Comparison of ENCODE assay signal across 8 cellular contexts in genomic region chr1:154999651-155000474, GRCh38. TPM values are rescaled to one million over a fixed set of nuclear protein-coding genes. Genes with fewer than 3 reads are reported as not detected.
DNase-seq lines count a peak whose midpoint lies in the region; ATAC-seq and TF ChIP-seq lines count a peak whose summit lies in the region.

No MANE protein-coding gene starts in this region.

- H3K79me2 ChIP-seq in H9 (ENCODE audit: insufficient read depth, low read length): no peaks in the 10 kb centered on the region; the same call in 1 of the 2 replicates
- H3K79me2 ChIP-seq in SU-DHL-6 (ENCODE audit: insufficient read depth, low read length): no peaks in the 10 kb centered on the region

- H3K4me1 ChIP-seq in H9 (ENCODE audit: insufficient read depth, low read length): peaks cover 5% of the 10 kb centered on the region; the same call in 1 of the 2 replicates
- peaks cover 26% of the 10 kb centered on the region for H3K4me1 ChIP-seq in mucosa of descending colon (ENCODE audit: low read depth)
- peaks cover 3% of the 10 kb centered on the region for H3K4me1 ChIP-seq in thymus (ENCODE audit: control insufficient read depth, insufficient read depth, low read length)

- H4K20me1 ChIP-seq in H9 (ENCODE audit: control insufficient read depth, insufficient read depth, insufficient read length) (no peaks in the 10 kb centered on the region), SU-DHL-6 (ENCODE audit: low read depth, low read length) (no peaks in the 10 kb centered on the region)

- no peak overlapping the region for H2AK5ac ChIP-seq in H9 (ENCODE audit: insufficient read length, low read length)

- peak overlapping the region; percentile 61 for H3K18ac ChIP-seq in H9 (ENCODE audit: insufficient read length, low read depth, low read length)

- no peak overlapping the region for H4K8ac ChIP-seq in H9 (replicated peaks; ENCODE audit: insufficient read length, low read depth, low read length)

- intact Hi-C loops in mucosa of descending colon (cut with DNase I, micrococcal nuclease): no loop called here

- H3K9me3 ChIP-seq in H9 (ENCODE audit: control insufficient read depth, low read depth, low read length) (no peaks in the 10 kb centered on the region), SU-DHL-6 (ENCODE audit: insufficient read depth, low read length) (no peaks in the 10 kb centered on the region), mucosa of descending colon (no peaks in the 10 kb centered on the region), thymus (ENCODE audit: control insufficient read depth) (no peaks in the 10 kb centered on the region)

- TF ChIP-seq CTCF in BJ (IDR thresholded peaks at IDR 0.05; ENCODE audit: insufficient read depth, low read depth, low read length) (no peak), H9 (conservative IDR thresholded peaks at IDR 0.05) (no peak), SU-DHL-6 (IDR thresholded peaks at IDR 0.05; ENCODE audit: insufficient read depth, low read length, poor library complexity, severe bottlenecking) (no peak), mucosa of descending colon (IDR thresholded peaks at IDR 0.05) (no peak)

- WGBS in H9 (ENCODE audit: extremely low coverage, insufficient read length, low lambda C conversion rate): no CpG with 5 or more reads among the region's 41 CpGs
- WGBS in thymus: 2% methylated on average over 41 of the region's 41 CpGs

- peaks cover 3% of the 10 kb centered on the region for H3K27me3 Mint-ChIP-seq in H9 (ENCODE audit: low read depth)

- peaks cover 20 to 33% of the 10 kb centered on the region in 2 experiments for H3K4me1 Mint-ChIP-seq in H9

- CTCF ChIA-PET in BJ (lab: Yijun Ruan, JAX): interaction anchor here (0.7 to 9.0 kb wide), 24 partner anchors 12 to 440 kb away, joined by 3 to 95 read pairs (median 6); partner anchors contain the start of genes ADAM15, CKS1B, FLAD1 and PBXIP1

- peak overlapping the region; percentile 93 to 97 for H3K4me3 Mint-ChIP-seq in H9

- no peaks in the 10 kb centered on the region for H3K27me3 ChIP-seq in BJ (ENCODE audit: control insufficient read depth, insufficient read depth, low read length)
- H3K27me3 ChIP-seq in H9 (ENCODE audit: insufficient read depth, low read length): no peaks in the 10 kb centered on the region
- H3K27me3 ChIP-seq in SU-DHL-6 (ENCODE audit: low read length): no peaks in the 10 kb centered on the region
- peaks cover 65% of the 10 kb centered on the region for H3K27me3 ChIP-seq in thymus (ENCODE audit: control insufficient read depth, insufficient read depth)

- no peak overlapping the region for H3T11ph ChIP-seq in H9 (ENCODE audit: low read length)

- peak overlapping the region; percentile 90 for H3K4me2 ChIP-seq in H9 (ENCODE audit: insufficient read depth, insufficient read length, low read length)
- peak overlapping the region; percentile 60 for H3K4me2 ChIP-seq in SU-DHL-6 (ENCODE audit: low read depth, low read length, poor library complexity, severe bottlenecking)

- no peak overlapping the region for H3K56ac ChIP-seq in H9 (ENCODE audit: insufficient read length, low read depth, low read length)

- H3K9me3 Mint-ChIP-seq in H9: peaks cover 0 to 2% of the 10 kb centered on the region in 2 experiments; a peak in 2 of 5 replicates

- no peak overlapping the region for H2BK5ac ChIP-seq in H9 (ENCODE audit: insufficient read length, low read length)

- H2BK12ac ChIP-seq in H9 (ENCODE audit: insufficient read length, low read depth, low read length): no peak overlapping the region

- peaks cover 26% of the 10 kb centered on the region for H3K23me2 ChIP-seq in H9 (ENCODE audit: insufficient read length, low read depth, low read length, poor library complexity, severe bottlenecking)

- H3K9ac ChIP-seq in H9 (ENCODE audit: extremely low read depth, insufficient read length, low read length) (peak overlapping the region; percentile 6), SU-DHL-6 (ENCODE audit: low read length) (peak overlapping the region; percentile 25)

- peak overlapping the region; percentile 41 for H3K27ac ChIP-seq in H9 (ENCODE audit: insufficient read length, low read depth, low read length)
- peak overlapping the region; percentile 50 for H3K27ac ChIP-seq in SU-DHL-6 (ENCODE audit: low read depth, low read length)
- H3K27ac ChIP-seq in cingulate gyrus (ENCODE audit: low read depth, low read length): peak overlapping the region; percentile 83
- peak overlapping the region; percentile 61 for H3K27ac ChIP-seq in thymus (ENCODE audit: low read depth)

- no peaks in the 10 kb centered on the region for H3K79me1 ChIP-seq in H9 (ENCODE audit: insufficient read depth, low read depth, low read length, poor library complexity, severe bottlenecking)

- H3K36me3 Mint-ChIP-seq in H9 (ENCODE audit: insufficient read depth in 1 of 3, low read depth in 3 of 3): no peaks in the 10 kb centered on the region

- H3K27ac Mint-ChIP-seq in H9: peak overlapping the region; percentile 92 to 97 (median 96); a peak in 6 of 7 replicates

- POLR2A ChIA-PET in BJ (lab: Charles Lee): interaction anchor here (0.6 kb wide), 1 partner anchor 29 kb away, joined by 3 read pairs; no protein-coding TSS in a partner anchor

- no peak overlapping the region for H3K4ac ChIP-seq in H9 (ENCODE audit: low read depth, low read length)

- H2BK120ac ChIP-seq in H9 (ENCODE audit: low read depth, low read length, poor library complexity, severe bottlenecking): no peak overlapping the region

- H4K91ac ChIP-seq in H9 (ENCODE audit: insufficient read length, low read depth, low read length): no peak overlapping the region

- H3K4me3 ChIP-seq in BJ (ENCODE audit: low read depth, low read length) (peak overlapping the region; percentile 64), SU-DHL-6 (ENCODE audit: insufficient read depth, low read length, poor library complexity, severe bottlenecking) (peak overlapping the region; percentile 40), mucosa of descending colon (no peak overlapping the region), thymus (ENCODE audit: low read length) (peak overlapping the region; percentile 48)

- no peak overlapping the region for H3K23ac ChIP-seq in H9 (ENCODE audit: insufficient read length, low read depth, low read length)

- peaks cover 16% of the 10 kb centered on the region for H3F3A ChIP-seq in SU-DHL-6 (ENCODE audit: insufficient read depth)

- no peaks in the 10 kb centered on the region for H3K9me2 ChIP-seq in SU-DHL-6 (replicated peaks; ENCODE audit: insufficient read depth, low read length)

- H4K5ac ChIP-seq in H9 (ENCODE audit: insufficient read length, low read depth, low read length): no peak overlapping the region

- no peak overlapping the region for H2BK20ac ChIP-seq in H9 (ENCODE audit: low read depth, low read length, poor library complexity, severe bottlenecking)

- H3K14ac ChIP-seq in H9 (ENCODE audit: insufficient read depth, low read length): no peak overlapping the region

- no peaks in the 10 kb centered on the region for H3K36me3 ChIP-seq in BJ (ENCODE audit: control insufficient read depth, insufficient read depth, low read length)
- no peaks in the 10 kb centered on the region for H3K36me3 ChIP-seq in SU-DHL-6 (ENCODE audit: low read length)
- H3K36me3 ChIP-seq in mucosa of descending colon (ENCODE audit: low read depth): no peaks in the 10 kb centered on the region
- H3K36me3 ChIP-seq in thymus (ENCODE audit: control insufficient read depth, insufficient read depth): no peaks in the 10 kb centered on the region

- no peak overlapping the region for H2BK15ac ChIP-seq in H9 (ENCODE audit: low read depth, low read length)

- DNase-seq in BJ (ENCODE audit: low read depth) (no peak), H9 (peak; percentile 77), mucosa of descending colon (peak; percentile 59 to 78 (median 68)), DMS 273 (lab: John Stamatoyannopoulos, UW; ENCODE audit: unreplicated experiment) (no peak)

- ATAC-seq in mucosa of descending colon (no peak), HG03097 (IDR thresholded peaks at IDR 0.05; ENCODE audit: low FRiP score, unreplicated experiment) (no peak)

- H2AFZ ChIP-seq in H9 (ENCODE audit: low read length) (no peak overlapping the region), SU-DHL-6 (ENCODE audit: low read depth, low read length, severe bottlenecking) (no peak overlapping the region)

RNA-seq across cellular contexts. Expression of gene ZBTB7B, which starts 2.7 kb away (rescaled TPM):
- polyA plus RNA-seq in BJ (2011; rRNA removed) (18.1 and 29.4 TPM in 2 replicates), thymus (21.9 TPM)
- 21.3 and 22.4 TPM in 2 replicates for polyA minus RNA-seq in BJ (2011; rRNA and poly(A)+ RNA removed)
- total RNA-seq in H9 (2021) (33.5 and 38.3 TPM in 2 replicates), mucosa of descending colon (100 to 1,000 TPM; 175 to 313 (median 255) TPM)

RNA-seq across cellular contexts. Expression of gene LENEP, which starts 6.5 kb away (rescaled TPM):
- polyA plus RNA-seq in BJ (2011; rRNA removed): not detected in 2 replicates
- polyA minus RNA-seq in BJ (2011; rRNA and poly(A)+ RNA removed): 1.2 TPM in 1 of 2 replicates, not detected in the other
- total RNA-seq in H9 (2021): 1.4 and 2.8 TPM in 2 replicates
- under 1 TPM in 2 of 3 donors, not detected in 1; 0.60 to 0.76 TPM for total RNA-seq in mucosa of descending colon
- 0.16 TPM for polyA plus RNA-seq in thymus

RNA-seq across cellular contexts. Expression of gene FLAD1, which starts 16.7 kb away (rescaled TPM):
- polyA plus RNA-seq in BJ (2011; rRNA removed): 26.5 and 40.5 TPM in 2 replicates
- 26.9 and 52.6 TPM in 2 replicates for polyA minus RNA-seq in BJ (2011; rRNA and poly(A)+ RNA removed)
- total RNA-seq in H9 (2021): 97.0 and 102 TPM in 2 replicates
- 10 to 100 TPM; 28.4 to 40.4 (median 31.2) TPM for total RNA-seq in mucosa of descending colon
- polyA plus RNA-seq in thymus: 34.8 TPM

RNA-seq across cellular contexts. Expression of gene CKS1B, which starts 25.4 kb away (rescaled TPM):
- polyA plus RNA-seq in BJ (2011; rRNA removed): 111 and 160 TPM in 2 replicates
- 32.3 and 34.2 TPM in 2 replicates for polyA minus RNA-seq in BJ (2011; rRNA and poly(A)+ RNA removed)
- total RNA-seq in H9 (2021): 279 and 283 TPM in 2 replicates
- 10 to 100 TPM; 26.8 to 52.4 (median 29.3) TPM for total RNA-seq in mucosa of descending colon
- polyA plus RNA-seq in thymus: 32.8 TPM

RNA-seq across cellular contexts. Expression of gene SHC1, which starts 29.3 kb away (rescaled TPM):
- 455 and 653 TPM in 2 replicates for polyA plus RNA-seq in BJ (2011; rRNA removed)
- 247 and 437 TPM in 2 replicates for polyA minus RNA-seq in BJ (2011; rRNA and poly(A)+ RNA removed)
- total RNA-seq in H9 (2021): 168 and 173 TPM in 2 replicates
- 100 to 1,000 TPM in 2 of 3 donors, 10 to 100 TPM in 1; 92.7 to 130 (median 122) TPM for total RNA-seq in mucosa of descending colon
- 66.7 TPM for polyA plus RNA-seq in thymus

Comparison
In these comparisons a context has a peak if more than half of its experiments do, and no peak if none do; other contexts are left out.
1. DNase-seq: peak in H9 (single experiment) and mucosa of descending colon (3 of 3); none in BJ (single experiment) and DMS 273 (single experiment).
2. Peak in every context shown above with its lines, with median percentiles within 50 percentile points of each other: H3K27ac ChIP-seq.